ENCODE assay signal across 26 cellular contexts in the genomic region with DNA sequence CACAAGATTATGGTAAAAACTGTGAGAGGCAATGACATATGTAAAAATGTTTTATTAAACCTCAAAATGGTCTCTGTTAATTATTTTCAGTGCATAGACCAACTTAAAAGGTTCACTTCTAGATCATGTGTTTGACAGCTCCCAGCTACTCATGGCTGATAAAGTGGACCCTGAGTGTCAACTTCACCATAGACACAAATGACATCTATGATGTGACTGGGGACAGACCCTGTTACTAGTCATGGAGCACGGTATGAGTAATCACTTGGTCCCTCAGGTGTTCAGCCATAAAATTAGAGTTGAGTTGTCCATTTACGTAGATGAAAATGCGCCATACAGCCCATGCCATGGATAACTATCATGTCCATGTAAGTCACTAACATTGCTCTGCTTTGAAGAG.
"Had no signal": no experiment of that assay in that cellular context is flagged by ENCODE, and none has a peak within 500 bp of the region (broad histone marks: within the 10 kb centered on the region; RNA-seq: fewer than 3 reads in every experiment).

No MANE protein-coding gene starts in this region.

- H3K4me2 ChIP-seq: hepatocyte, smooth muscle cell had no signal

- H2AFZ ChIP-seq: hepatocyte, parathyroid adenoma had no signal

- H3K27ac ChIP-seq: dorsolateral prefrontal cortex, gastrocnemius medialis, hepatocyte, parathyroid adenoma, right atrium auricular region, thoracic aorta, tibial nerve, upper lobe of left lung, uterus had no signal

- H3K4me1 Mint-ChIP-seq: natural killer cell had no signal

- H3K79me2 ChIP-seq: hepatocyte, parathyroid adenoma had no signal

- H3K27me3 Mint-ChIP-seq: memory B cell, progenitor cell of endocrine pancreas had no signal

- H3K4me3 Mint-ChIP-seq: memory B cell, natural killer cell had no signal

- H3K36me3 ChIP-seq: gastrocnemius medialis, right atrium auricular region, thoracic aorta, tibial nerve, upper lobe of left lung, uterus had no signal

- H3K36me3 Mint-ChIP-seq: memory B cell, natural killer cell had no signal

- H3K27ac Mint-ChIP-seq: memory B cell, natural killer cell, progenitor cell of endocrine pancreas had no signal

- DNase-seq: dorsolateral prefrontal cortex; effector CD4-positive, alpha-beta T cell; foreskin fibroblast; gastrocnemius medialis; head of caudate nucleus; kidney; natural killer cell; occipital lobe; stimulated activated CD4-positive, alpha-beta T cell treated with anti-CD3 and anti-CD28 coated beads, Interleukin-12 subunit alpha, Interleukin-12 subunit beta, amount 100 ng/mL, for 4 hours; stimulated activated CD4-positive, alpha-beta T cell treated with anti-CD3 and anti-CD28 coated beads, Interleukin-1b, Interleukin-23, amount 100 ng/mL, for 48 hours; stimulated activated CD4-positive, alpha-beta T cell treated with anti-CD3 and anti-CD28 coated beads, Interleukin-4, amount 100 ng/mL, for 1 hour; stimulated activated CD8-positive, alpha-beta memory T cell treated with anti-CD3 and anti-CD28 coated beads, Interleukin-4, amount 100 ng/mL, for 48 hours; stimulated activated naive CD4-positive, alpha-beta T cell treated with Interleukin-2 at 50 U/mL for 16 hours; upper lobe of left lung; uterus had no signal

- H3K4me1 ChIP-seq: gastrocnemius medialis, parathyroid adenoma, right atrium auricular region, tibial nerve, upper lobe of left lung, uterus had no signal

- H3K4me3 ChIP-seq: dorsolateral prefrontal cortex, gastrocnemius medialis, hepatocyte, lung, right atrium auricular region, smooth muscle cell, thoracic aorta, tibial nerve, upper lobe of left lung, uterus had no signal

- H3K27me3 ChIP-seq: dorsolateral prefrontal cortex, hepatocyte, right atrium auricular region, tibial nerve, upper lobe of left lung, uterus had no signal

- H3K9me3 ChIP-seq: gastrocnemius medialis, right atrium auricular region, thoracic aorta, tibial nerve, upper lobe of left lung, uterus had no signal

- ATAC-seq: gastrocnemius medialis, left lobe of liver, natural killer cell, sciatic nerve had no signal

- H3K9me3 Mint-ChIP-seq: natural killer cell had no signal
